ENCODE assay signal across 17 cellular contexts in the genomic region with DNA sequence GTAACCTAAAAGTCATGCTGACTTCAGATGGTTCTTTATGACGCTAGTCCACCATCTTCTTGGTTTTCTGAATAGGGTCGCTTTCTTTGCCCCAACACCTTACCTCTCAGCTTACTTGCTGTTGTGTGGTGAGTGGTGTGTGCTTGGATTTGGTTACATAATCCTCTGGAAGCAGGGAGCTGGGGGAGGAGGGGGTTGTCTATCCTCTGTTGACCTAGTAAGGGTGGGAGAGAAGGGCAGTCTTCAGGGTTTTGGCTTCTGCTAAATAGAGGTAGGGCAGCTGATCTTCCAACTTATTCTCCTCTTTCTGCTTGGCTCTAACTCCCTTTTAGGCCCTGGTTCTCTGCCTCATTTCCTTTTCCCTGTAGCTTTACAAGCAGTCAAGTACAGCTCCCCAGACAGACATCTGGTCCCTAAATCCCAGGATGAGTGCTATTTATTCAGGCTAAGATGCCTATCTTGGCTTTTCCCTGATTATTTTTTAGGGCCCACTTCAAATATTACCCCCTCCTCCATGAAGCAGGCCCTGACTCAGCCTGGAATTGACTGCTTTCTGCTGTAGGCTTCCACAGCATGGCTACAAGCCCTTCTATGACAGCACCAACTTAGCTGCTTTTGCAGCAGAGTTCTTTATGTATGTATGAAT. TPM values are rescaled to one million over a fixed set of nuclear protein-coding genes. Genes with fewer than 3 reads are reported as not detected.
"Had no signal": no experiment of that assay in that cellular context is flagged by ENCODE, and none has a peak within 500 bp of the region (broad histone marks: within the 10 kb centered on the region; RNA-seq: fewer than 3 reads in every experiment).

No MANE protein-coding gene starts in this region.

- DNase-seq: activated CD4-positive, alpha-beta memory T cell treated with anti-CD3 and anti-CD28 coated beads, Interleukin-2, amount 10 ng/mL, durations not matched to agents 7 days and 5 days; activated CD4-positive, alpha-beta T cell treated with anti-CD3 and anti-CD28 coated beads for 4 hours; activated effector memory CD4-positive, alpha-beta T cell treated with Interleukin-2 at 50 U/mL for 16 hours; activated T-cell treated with anti-CD3 and anti-CD28 coated beads, Interleukin-2, amount 50 U/mL, for 24 hours; adrenal gland; dorsolateral prefrontal cortex; endodermal cell; naive thymus-derived CD4-positive, alpha-beta T cell; stimulated activated CD4-positive, alpha-beta T cell treated with anti-CD3 and anti-CD28 coated beads, Interleukin-12 subunit alpha, Interleukin-12 subunit beta, amount 100 ng/mL, for 4 hours; stimulated activated CD4-positive, alpha-beta T cell treated with anti-CD3 and anti-CD28 coated beads, Interleukin-2, amount 100 ng/mL, for 24 hours; T-helper 1 cell had no signal

- H3K36me3 ChIP-seq: adrenal gland, ovary had no signal

- ATAC-seq: naive thymus-derived CD4-positive, alpha-beta T cell; stimulated activated effector memory CD8-positive, alpha-beta T cell treated with anti-CD3 and anti-CD28 coated beads, Interleukin-12 subunit alpha, Interleukin-12 subunit beta, amount 100 ng/mL, for 72 hours had no signal

- H3K4me1 ChIP-seq: adrenal gland had no signal

- H3K27me3 ChIP-seq: adrenal gland, ovary had no signal

- H3K9me3 ChIP-seq: ovary had no signal

- H3K4me3 ChIP-seq: adrenal gland, dorsolateral prefrontal cortex, ovary had no signal

- H3K27ac ChIP-seq: adrenal gland, dorsolateral prefrontal cortex, ovary, VCaP had no signal

RNA-seq across cellular contexts. Expression of a gene that starts 6.4 kb away (rescaled TPM):
- total RNA-seq: activated CD4-positive, alpha-beta memory T cell treated with anti-CD3 and anti-CD28 coated beads, Interleukin-2, amount 10 ng/mL, durations not matched to agents 7 days and 5 days; cardiac septum; endodermal cell; naive thymus-derived CD4-positive, alpha-beta T cell; renal cortical epithelial cell had no signal
- polyA plus RNA-seq: naive thymus-derived CD4-positive, alpha-beta T cell had no signal

RNA-seq across cellular contexts. Expression of a gene that starts 23.8 kb away (rescaled TPM):
- total RNA-seq: activated CD4-positive, alpha-beta memory T cell treated with anti-CD3 and anti-CD28 coated beads, Interleukin-2, amount 10 ng/mL, durations not matched to agents 7 days and 5 days; adrenal gland; cardiac septum; endodermal cell; renal cortical epithelial cell had no signal
- polyA plus RNA-seq: esophagus; naive thymus-derived CD4-positive, alpha-beta T cell; ovary had no signal

RNA-seq across cellular contexts. Expression of a gene that starts 41.3 kb away (rescaled TPM):
- total RNA-seq: activated CD4-positive, alpha-beta memory T cell treated with anti-CD3 and anti-CD28 coated beads, Interleukin-2, amount 10 ng/mL, durations not matched to agents 7 days and 5 days; cardiac septum; naive thymus-derived CD4-positive, alpha-beta T cell had no signal
- polyA plus RNA-seq: ovary had no signal
